In the genomic region with DNA sequence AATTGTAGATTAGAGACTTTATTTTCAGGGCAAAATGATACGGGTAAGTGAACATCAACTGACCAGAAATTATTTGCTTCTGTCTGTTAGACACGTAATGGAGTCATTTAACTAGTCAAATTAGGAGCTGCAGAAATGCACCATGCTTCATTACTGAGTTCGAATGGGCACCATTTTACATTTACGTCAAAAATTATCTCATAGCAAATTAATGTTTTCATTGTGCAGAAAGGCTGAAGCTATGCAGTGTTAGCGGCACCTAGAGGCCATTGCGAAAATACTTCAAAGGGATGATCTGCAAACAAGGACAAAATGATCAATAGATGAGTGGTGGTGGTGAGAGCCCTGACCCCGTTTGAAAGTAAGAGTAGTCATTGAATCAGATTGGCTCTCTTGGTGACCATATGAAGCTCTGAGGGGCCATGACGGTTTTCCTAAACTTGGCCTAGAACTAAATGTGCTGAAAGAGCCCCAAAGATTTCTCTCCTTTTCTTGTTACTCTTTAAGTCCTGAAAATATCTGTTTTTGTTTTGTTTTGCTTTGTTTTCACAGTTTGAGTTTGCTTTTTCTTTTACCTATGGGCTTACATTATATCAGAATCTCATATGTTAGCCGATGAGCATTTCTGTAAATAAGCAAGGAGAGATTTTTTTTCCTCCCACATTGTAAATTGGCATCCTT, we compare ENCODE assay signal across 8 cellular contexts.
DNase-seq lines count a peak whose midpoint lies in the region; ATAC-seq and TF ChIP-seq lines count a peak whose summit lies in the region.

No MANE protein-coding gene starts in this region.

- intact Hi-C loops in heart left ventricle (cut with DNase I) = loop anchor here (2.0 to 10.0 kb wide), 12 partner anchors 235 to 918 kb away; no protein-coding TSS in a partner anchor

- no peaks in the 10 kb centered on the region for H3K9me3 ChIP-seq in heart left ventricle
- no peaks in the 10 kb centered on the region for H3K9me3 ChIP-seq in skeletal muscle satellite cell (replicated peaks; ENCODE audit: low read length)

- TF ChIP-seq POLR2A in heart left ventricle (IDR thresholded peaks at IDR 0.05) = no peak

- no peak overlapping the region for H3K4me3 ChIP-seq in GM12865 (ENCODE audit: low read depth, low read length)
- H3K4me3 ChIP-seq in heart left ventricle = no peak overlapping the region
- H3K4me3 ChIP-seq in skeletal muscle satellite cell (ENCODE audit: low read length) = no peak overlapping the region

- CTCF ChIA-PET in activated CD8-positive, alpha-beta T cell treated with anti-CD3 and anti-CD28 coated beads, Interleukin-2, amount 10 ng/mL, durations not matched to agents 7 days and 5 days (lab: Charles Lee) = interaction anchor here (0.6 to 1.3 kb wide), 3 partner anchors 37 to 920 kb away, joined by 3 to 4 read pairs (median 3); no protein-coding TSS in a partner anchor

- H3K4me2 ChIP-seq in skeletal muscle satellite cell (ENCODE audit: low read length) = peak overlapping the region; percentile 14

- peaks cover 0 to 57% (median 12%) of the 10 kb centered on the region in 9 donors for H3K27me3 ChIP-seq in heart left ventricle
- peaks cover 26% of the 10 kb centered on the region for H3K27me3 ChIP-seq in skeletal muscle satellite cell (ENCODE audit: control insufficient read depth, insufficient read depth, low read length)

- peak; percentile 39 for ATAC-seq in activated CD8-positive, alpha-beta T cell treated with anti-CD3 and anti-CD28 coated beads, Interleukin-2, amount 10 ng/mL, durations not matched to agents 7 days and 5 days
- ATAC-seq in heart left ventricle (peak in 2 of 4 donors; percentile 18 to 45), HG02588 (IDR thresholded peaks at IDR 0.05; ENCODE audit: unreplicated experiment) (no peak)

- H3K4me1 ChIP-seq in heart left ventricle (peaks cover 0 to 3% (median 0%) of the 10 kb centered on the region in 12 donors), skeletal muscle satellite cell (ENCODE audit: control insufficient read depth, insufficient read depth, low read length) (no peaks in the 10 kb centered on the region)

- TF ChIP-seq CTCF in GM12865 (IDR thresholded peaks at IDR 0.05; ENCODE audit: insufficient read depth, low read depth, low read length, missing control alignments) (peak; percentile 75), heart left ventricle (IDR thresholded peaks at IDR 0.05) (peak; percentile 54 to 86 (median 78))

- no peaks in the 10 kb centered on the region for H3K9me3 Mint-ChIP-seq in activated CD8-positive, alpha-beta T cell treated with anti-CD3 and anti-CD28 coated beads, Interleukin-2, amount 10 ng/mL, durations not matched to agents 7 days and 5 days (ENCODE audit: insufficient read depth)

- H3K36me3 Mint-ChIP-seq in activated CD8-positive, alpha-beta T cell treated with anti-CD3 and anti-CD28 coated beads, Interleukin-2, amount 10 ng/mL, durations not matched to agents 7 days and 5 days (ENCODE audit: low read depth) = no peaks in the 10 kb centered on the region

- no peak overlapping the region for H3K9ac ChIP-seq in skeletal muscle satellite cell (ENCODE audit: low read depth, low read length)

- H3K27me3 Mint-ChIP-seq in activated CD8-positive, alpha-beta T cell treated with anti-CD3 and anti-CD28 coated beads, Interleukin-2, amount 10 ng/mL, durations not matched to agents 7 days and 5 days (ENCODE audit: low read depth) = peaks cover 3% of the 10 kb centered on the region

- POLR2A ChIA-PET in activated CD8-positive, alpha-beta T cell treated with anti-CD3 and anti-CD28 coated beads, Interleukin-2, amount 10 ng/mL, durations not matched to agents 7 days and 5 days (lab: Charles Lee) = no interaction called here

- no peak overlapping the region for H3K27ac Mint-ChIP-seq in activated CD8-positive, alpha-beta T cell treated with anti-CD3 and anti-CD28 coated beads, Interleukin-2, amount 10 ng/mL, durations not matched to agents 7 days and 5 days

- WGBS in heart left ventricle, 4 donors = 14 to 18% (median 16%) methylated on average over 9 of the region's 9 CpGs

- H3K36me3 ChIP-seq in heart left ventricle (no peaks in the 10 kb centered on the region), skeletal muscle satellite cell (ENCODE audit: insufficient read depth, low read length) (no peaks in the 10 kb centered on the region)

- no peaks in the 10 kb centered on the region for H3K4me1 Mint-ChIP-seq in activated CD8-positive, alpha-beta T cell treated with anti-CD3 and anti-CD28 coated beads, Interleukin-2, amount 10 ng/mL, durations not matched to agents 7 days and 5 days (ENCODE audit: low read depth)

- no peak overlapping the region for H3K27ac ChIP-seq in heart left ventricle

- H3K4me3 Mint-ChIP-seq in activated CD8-positive, alpha-beta T cell treated with anti-CD3 and anti-CD28 coated beads, Interleukin-2, amount 10 ng/mL, durations not matched to agents 7 days and 5 days = no peak overlapping the region

- DNase-seq in Ammon's horn (ENCODE audit: low spot score) (peak; percentile 83), GM12865 (ENCODE audit: low read depth) (peak; percentile 56), NCI-H2171 (lab: John Stamatoyannopoulos, UW) (peak; percentile 78), heart left ventricle (no peak), activated gamma-delta T cell treated with Interleukin-2 at 50 U/mL for 16 hours (no peak)
- DNase-seq in activated CD8-positive, alpha-beta T cell treated with anti-CD3 and anti-CD28 coated beads, Interleukin-2, amount 10 ng/mL, durations not matched to agents 7 days and 5 days = peak; percentile 57

Comparison
In these comparisons a context has a peak if more than half of its experiments do, and no peak if none do; other contexts are left out.
1. DNase-seq: peak in Ammon's horn (single experiment), GM12865 (single experiment), NCI-H2171 (single experiment) and activated CD8-positive, alpha-beta T cell treated with anti-CD3 and anti-CD28 coated beads, Interleukin-2, amount 10 ng/mL, durations not matched to agents 7 days and 5 days (single experiment); none in heart left ventricle (0 of 5) and activated gamma-delta T cell treated with Interleukin-2 at 50 U/mL for 16 hours (single experiment).